ENCODE assay signal across 8 cellular contexts in genomic region chr16:29943846-29944669, GRCh38. TPM values are rescaled to one million over a fixed set of nuclear protein-coding genes. Genes with fewer than 3 reads are reported as not detected.
DNase-seq lines count a peak whose midpoint lies in the region; ATAC-seq and TF ChIP-seq lines count a peak whose summit lies in the region.

No MANE protein-coding gene starts in this region.

- DNase-seq in G401 (ENCODE audit: low spot score) (peak; percentile 39), NCI-H2196 treated with DMSO at 0.1 percent for 48 hours (lab: John Stamatoyannopoulos, UW; ENCODE audit: unreplicated experiment) (peak; percentile 23), mammary epithelial cell (peak; percentile 97), COR-L47 (lab: John Stamatoyannopoulos, UW) (no peak), natural killer cell (no peak)

- no peak for ATAC-seq in GM19395 (IDR thresholded peaks at IDR 0.05; ENCODE audit: unreplicated experiment)
- ATAC-seq in natural killer cell, result no peak
- ATAC-seq in GM18858 (IDR thresholded peaks at IDR 0.05; ENCODE audit: unreplicated experiment), result no peak

- H3K79me2 ChIP-seq in mammary epithelial cell (ENCODE audit: insufficient read depth, low read length), result no peaks in the 10 kb centered on the region

- H3K9me3 Mint-ChIP-seq in natural killer cell, result no peaks in the 10 kb centered on the region

- TSS peak; percentile 98 for BruUV-seq in mammary epithelial cell (replicated peaks; lab: Mats Ljungman, UMichigan)

- H4K20me1 ChIP-seq in mammary epithelial cell (ENCODE audit: insufficient read depth, low read length), result no peaks in the 10 kb centered on the region

- no peaks in the 10 kb centered on the region for H3K36me3 ChIP-seq in mammary epithelial cell (ENCODE audit: insufficient read depth, low read length)
- no peaks in the 10 kb centered on the region for H3K36me3 ChIP-seq in mucosa of rectum (ENCODE audit: control insufficient read depth in 2 of 2, insufficient read depth in 2 of 2, low read length in 2 of 2)

- H3K27ac ChIP-seq in mammary epithelial cell (ENCODE audit: insufficient read depth, low read depth, low read length) (peak overlapping the region; percentile 81), mucosa of rectum (ENCODE audit: low read depth in 2 of 2, low read length in 2 of 2) (peak overlapping the region; percentile 84 to 89)

- peak overlapping the region; percentile 62 for H3K4me2 ChIP-seq in mammary epithelial cell (ENCODE audit: insufficient read depth, low read depth, low read length)

- no peak overlapping the region for H3K4me3 Mint-ChIP-seq in natural killer cell

- in situ Hi-C loops in G401 (cut with HindIII; ENCODE audit: low sequenced_read_pairs) (no loop called here), mammary epithelial cell (cut with MboI; ENCODE audit: low sequenced_read_pairs in 2 of 2) (no loop called here)

- H3K4me1 Mint-ChIP-seq in natural killer cell, result no peaks in the 10 kb centered on the region

- dilution Hi-C loops in mammary epithelial cell (cut with HindIII; ENCODE audit: low sequenced_read_pairs), result loop anchor here (5.0 kb wide), 2 partner anchors 42 to 82 kb away; partner anchors contain the start of genes ASPHD1 and CDIPT

- intact Hi-C loops in mammary epithelial cell (cut with micrococcal nuclease) (loop anchor here (1.0 kb wide), 2 partner anchors 18 to 44 kb away; partner anchors contain the start of genes ASPHD1 and KCTD13), natural killer cell (cut with micrococcal nuclease) (no loop called here)

- H3K27me3 ChIP-seq in mammary epithelial cell (ENCODE audit: insufficient read depth, low read length) (no peaks in the 10 kb centered on the region), mucosa of rectum (ENCODE audit: control insufficient read depth in 2 of 2, insufficient read depth in 2 of 2, low read length in 2 of 2) (no peaks in the 10 kb centered on the region)

- no peaks in the 10 kb centered on the region for H3K36me3 Mint-ChIP-seq in natural killer cell

- peaks cover 14% of the 10 kb centered on the region for H3K4me1 ChIP-seq in mammary epithelial cell (ENCODE audit: insufficient read depth, low read length)
- peaks cover 15 to 21% of the 10 kb centered on the region in 2 donors for H3K4me1 ChIP-seq in mucosa of rectum (ENCODE audit: control insufficient read depth in 2 of 2, insufficient read depth in 2 of 2, low read length in 2 of 2)

- H3K9ac ChIP-seq in mammary epithelial cell (ENCODE audit: insufficient read depth, low read length) (peak overlapping the region; percentile 49), mucosa of rectum (ENCODE audit: low read depth in 1 of 2, low read length in 2 of 2) (peak overlapping the region; percentile 25 to 52)

- WGBS in mammary epithelial cell (ENCODE audit: low coverage, missing lambda C conversion rate), result 37% methylated on average over 9 of the region's 11 CpGs

- TF ChIP-seq CTCF in mammary epithelial cell (conservative IDR thresholded peaks at IDR 0.05 in 1 of 2, IDR thresholded peaks at IDR 0.05 in 1 of 2; ENCODE audit: extremely low read depth in 1 of 2, insufficient read depth in 1 of 2, low read depth in 1 of 2, low read length in 2 of 2) (peak; percentile 24 to 40), natural killer cell (IDR thresholded peaks at IDR 0.05) (no peak)

- peaks cover 0 to 20% of the 10 kb centered on the region in 2 donors for H3K27me3 Mint-ChIP-seq in natural killer cell (ENCODE audit: low read depth in 2 of 2)

- H3K9me3 ChIP-seq in mammary epithelial cell (replicated peaks; ENCODE audit: insufficient read depth, low read length) (no peaks in the 10 kb centered on the region), mucosa of rectum (ENCODE audit: control insufficient read depth in 2 of 2, low read length in 2 of 2) (no peaks in the 10 kb centered on the region)

- CTCF ChIA-PET in mammary epithelial cell (lab: Charles Lee; ENCODE audit: low non-redundant PET), result interaction anchor here (0.6 to 0.7 kb wide), 2 partner anchors 29 to 62 kb away, joined by 5 to 6 read pairs; no protein-coding TSS in a partner anchor

- H3K4me3 ChIP-seq in mammary epithelial cell (replicated peaks in 1 of 3; ENCODE audit: insufficient read depth in 1 of 3, low read depth in 2 of 3, low read length in 3 of 3) (no peak overlapping the region), mucosa of rectum (ENCODE audit: low read length in 2 of 2) (peak overlapping the region; percentile 27 to 57)

- H3K27ac Mint-ChIP-seq in natural killer cell, result no peak overlapping the region

- H2AFZ ChIP-seq in mammary epithelial cell (ENCODE audit: low read depth, low read length), result peak overlapping the region; percentile 45

RNA-seq across cellular contexts. Expression of gene TMEM219, which starts 17.8 kb away (rescaled TPM):
- total RNA-seq in G401 (2014; rRNA removed; shearing (Covaris generic)), result 78.5 and 123 TPM in 2 replicates
- total RNA-seq in mammary epithelial cell, result 10 to 100 TPM; 65.6 to 65.7 TPM
- 61.7 TPM for polyA plus RNA-seq in mammary epithelial cell
- polyA minus RNA-seq in mammary epithelial cell, result 75.9 TPM
- total RNA-seq in natural killer cell, result 10 to 100 TPM; 50.2 to 69.5 (median 50.8) TPM

RNA-seq across cellular contexts. Expression of gene KCTD13, which starts 18.0 kb away (rescaled TPM):
- total RNA-seq in G401 (2014; rRNA removed; shearing (Covaris generic)), result 3.2 and 3.9 TPM in 2 replicates
- total RNA-seq in mammary epithelial cell (10 to 100 TPM; 11.8 to 27.4 TPM), natural killer cell (10 to 100 TPM; 36.1 to 54.0 (median 51.7) TPM)
- polyA plus RNA-seq in mammary epithelial cell, result 10.5 TPM
- 5.8 TPM for polyA minus RNA-seq in mammary epithelial cell

RNA-seq across cellular contexts. Expression of gene TAOK2, which starts 29.6 kb away (rescaled TPM):
- total RNA-seq in G401 (2014; rRNA removed; shearing (Covaris generic)), result 59.3 and 61.8 TPM in 2 replicates
- total RNA-seq in mammary epithelial cell (10 to 100 TPM; 39.7 to 40.8 TPM), natural killer cell (10 to 100 TPM; 35.3 to 42.8 (median 41.5) TPM)
- 16.2 TPM for polyA plus RNA-seq in mammary epithelial cell
- 16.7 TPM for polyA minus RNA-seq in mammary epithelial cell

RNA-seq across cellular contexts. Expression of gene ASPHD1, which starts 43.8 kb away (rescaled TPM):
- 25.5 and 28.5 TPM in 2 replicates for total RNA-seq in G401 (2014; rRNA removed; shearing (Covaris generic))
- total RNA-seq in mammary epithelial cell (10 to 100 TPM in 1 of 2 donors, 1 to 10 TPM in 1; 1.5 to 14.7 TPM), natural killer cell (not detected)
- polyA plus RNA-seq in mammary epithelial cell, result 2.7 TPM
- not detected for polyA minus RNA-seq in mammary epithelial cell

RNA-seq across cellular contexts. Expression of gene SEZ6L2, which starts 44.7 kb away (rescaled TPM):
- 43.5 and 50.4 TPM in 2 replicates for total RNA-seq in G401 (2014; rRNA removed; shearing (Covaris generic))
- total RNA-seq in mammary epithelial cell, result 10 to 100 TPM in 1 of 2 donors, 1 to 10 TPM in 1; 8.5 to 18.3 TPM
- 3.4 TPM for polyA plus RNA-seq in mammary epithelial cell
- 6.8 TPM for polyA minus RNA-seq in mammary epithelial cell
- total RNA-seq in natural killer cell, result under 1 TPM in 1 of 3 donors, not detected in 2; 0.14 TPM

Comparison
In these comparisons a context has a peak if more than half of its experiments do, and no peak if none do; other contexts are left out.
1. DNase-seq: peak in G401 (single experiment), NCI-H2196 treated with DMSO at 0.1 percent for 48 hours (single experiment) and mammary epithelial cell (single experiment); none in COR-L47 (single experiment) and natural killer cell (single experiment).
2. H3K4me3 ChIP-seq: peak in mucosa of rectum (2 of 2); none in mammary epithelial cell (0 of 3).